8 cellular contexts compared by ENCODE assay signal in genomic region chr19:44164673-44165512, GRCh38. TPM values are rescaled to one million over a fixed set of nuclear protein-coding genes. Genes with fewer than 3 reads are reported as not detected.
DNase-seq lines count a peak whose midpoint lies in the region; ATAC-seq and TF ChIP-seq lines count a peak whose summit lies in the region.

Gene ZNF226 (plus strand): TSS chr19:44165100. CDS start chr19:44170081, 4,981 bp downstream.

- H3K27me3 Mint-ChIP-seq in T-cell: no peaks in the 10 kb centered on the region

- peaks cover 28% of the 10 kb centered on the region for H3K9me3 ChIP-seq in upper lobe of right lung

- POLR2A ChIA-PET in T-cell (lab: Charles Lee): interaction anchor here in 1 of 2 donors (0.7 kb wide), 1 partner anchor 48 kb away, joined by 5 read pairs; no protein-coding TSS in a partner anchor

- peaks cover 37% of the 10 kb centered on the region for H3K36me3 Mint-ChIP-seq in T-cell

- peak within 1 kb of the TSS; percentile 86 for H3K27ac ChIP-seq in upper lobe of right lung

- peak; percentile 88 for ATAC-seq in HG02678 (IDR thresholded peaks at IDR 0.05; ENCODE audit: unreplicated experiment)
- peak; percentile 97 to 98 (median 98) for ATAC-seq in T-cell (replicated peaks in 1 of 4)
- peak; percentile 99 to 100 for ATAC-seq in left cardiac atrium
- peak; percentile 99 for ATAC-seq in upper lobe of right lung

- H3K4me3 ChIP-seq in GM12864 (ENCODE audit: low read depth, low read length) (peak within 1 kb of the TSS; percentile 89), upper lobe of right lung (peak within 1 kb of the TSS; percentile 77)

- H3K4me1 Mint-ChIP-seq in T-cell: peaks cover 38 to 42% (median 38%) of the 10 kb centered on the region in 3 donors

- intact Hi-C loops in left cardiac atrium (cut with DNase I): loop anchor here in 1 of 2 donors (2.0 kb wide), 1 partner anchor 42 kb away; no protein-coding TSS in a partner anchor
- intact Hi-C loops in posterior vena cava (cut with DNase I): loop anchor here in 1 of 2 donors (5.0 kb wide), 1 partner anchor 337 kb away; the partner anchor contains the start of gene ZNF180
- intact Hi-C loops in upper lobe of right lung (cut with DNase I): no loop called here

- peaks cover 21 to 51% (median 35%) of the 10 kb centered on the region in 3 donors for H3K9me3 Mint-ChIP-seq in T-cell

- TF ChIP-seq CTCF in GM12864 (IDR thresholded peaks at IDR 0.05; ENCODE audit: low read depth, low read length, missing control alignments) (no peak), upper lobe of right lung (IDR thresholded peaks at IDR 0.05) (no peak)

- DNase-seq in GM12864 (ENCODE audit: low read depth) (peak; percentile 97), NCI-H1436 (lab: John Stamatoyannopoulos, UW) (peak; percentile 89), T-cell (peak; percentile 58 to 85 (median 72)), amniotic stem cell (lab: John Stamatoyannopoulos, UW) (peak; percentile 88), left cardiac atrium (peak; percentile 92), posterior vena cava (ENCODE audit: low spot score) (peak; percentile 95), upper lobe of right lung (peak; percentile 86)

- CTCF ChIA-PET in T-cell (lab: Charles Lee): interaction anchor here (0.6 to 1.1 kb wide), 3 partner anchors 47 to 632 kb away, joined by 3 to 5 read pairs (median 3); partner anchors contain the start of genes ZNF227 (in 1 of the 2) and ZNF45 (in 1 of the 2)

- H3K4me1 ChIP-seq in upper lobe of right lung: peaks cover 8% of the 10 kb centered on the region

- peaks cover 16% of the 10 kb centered on the region for H3K36me3 ChIP-seq in upper lobe of right lung

- H3K4me3 Mint-ChIP-seq in T-cell: peak within 1 kb of the TSS; percentile 94 to 98 (median 97)

- no peaks in the 10 kb centered on the region for H3K27me3 ChIP-seq in upper lobe of right lung

- H3K27ac Mint-ChIP-seq in T-cell: peak within 1 kb of the TSS; percentile 88 to 99

RNA-seq across cellular contexts. Expression of gene ZNF226, which starts in this region (rescaled TPM):
- total RNA-seq in T-cell: 10 to 100 TPM; 12.3 to 42.0 (median 38.0) TPM
- total RNA-seq in left cardiac atrium: 10 to 100 TPM; 14.9 to 17.8 TPM
- total RNA-seq in posterior vena cava: 10 to 100 TPM; 15.8 to 19.8 TPM
- 16.8 TPM for total RNA-seq in upper lobe of right lung

Comparison
In these comparisons a context has a peak if more than half of its experiments do, and no peak if none do; other contexts are left out.
1. Peak in every context shown above with its lines: DNase-seq, ATAC-seq, H3K4me3 ChIP-seq and H3K27ac ChIP-seq.